In the genomic region with DNA sequence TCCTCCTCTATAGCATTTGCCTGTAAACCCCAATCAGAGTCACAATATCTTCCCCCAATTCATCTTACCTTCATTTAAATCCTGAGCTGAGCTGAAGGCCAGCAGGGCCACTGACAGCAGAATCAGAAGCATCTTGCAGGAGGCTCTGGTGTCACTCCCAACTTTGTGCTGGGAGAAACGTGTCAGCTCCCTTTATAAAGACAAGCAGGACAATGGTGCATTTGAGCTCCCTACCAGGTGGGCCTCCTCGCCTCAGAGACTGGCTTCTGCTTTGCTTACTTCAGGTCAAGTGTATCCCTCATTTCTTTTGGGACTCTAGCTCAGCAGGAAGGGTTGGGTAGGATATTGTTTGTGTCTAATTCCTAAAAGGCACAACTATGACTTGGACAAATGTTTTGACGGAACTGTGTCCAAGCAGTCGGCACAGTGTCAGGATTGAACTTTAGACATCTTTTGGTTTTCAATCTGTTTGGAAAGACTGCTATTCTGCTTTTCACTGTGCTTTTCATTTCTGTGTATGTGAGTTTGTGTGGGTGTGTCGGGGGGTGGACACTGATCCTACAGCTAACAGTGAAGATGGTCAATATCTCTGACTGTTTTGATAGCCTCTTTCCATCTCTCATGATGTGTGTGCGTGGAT, we compare ENCODE assay signal across 10 cellular contexts. TPM values are rescaled to one million over a fixed set of nuclear protein-coding genes. Genes with fewer than 3 reads are reported as not detected.
A peak's percentile ranks its signal among the peaks of the same experiment; 100 is the strongest.
DNase-seq lines count a peak whose midpoint lies in the region; ATAC-seq, FAIRE-seq and TF ChIP-seq lines count a peak whose summit lies in the region.
"Had no signal": no experiment of that assay in that cellular context is flagged by ENCODE, and none has a peak within 500 bp of the region (broad histone marks: within the 10 kb centered on the region; RNA-seq: fewer than 3 reads in every experiment).

A gene (minus strand): TSS at position 170 of the 640 bp plus-strand sequence. CDS start 38 bp downstream, at position 132.

- H3K4me3 ChIP-seq in hepatocyte (no peak within 1 kb of the TSS), sigmoid colon (no peak within 1 kb of the TSS)

- H3K9me3 ChIP-seq in T-helper 17 cell (ENCODE audit: control insufficient read depth, low read length, poor library complexity, severe bottlenecking), result no peaks in the 10 kb centered on the region
- no peaks in the 10 kb centered on the region for H3K9me3 ChIP-seq in hepatocyte (ENCODE audit: low read depth)
- no peaks in the 10 kb centered on the region for H3K9me3 ChIP-seq in sigmoid colon

- ATAC-seq in T-helper 17 cell, result no peak
- no peak for ATAC-seq in HG03439 (IDR thresholded peaks at IDR 0.05; ENCODE audit: unreplicated experiment)
- ATAC-seq: effector memory CD8-positive, alpha-beta T cell had no signal

- TF ChIP-seq POLR2A in GM12891 (IDR thresholded peaks at IDR 0.05; ENCODE audit: low read depth, low read length) (no peak), sigmoid colon (IDR thresholded peaks at IDR 0.05) (no peak)

- H3K27me3 Mint-ChIP-seq in T-helper 17 cell, result no peaks in the 10 kb centered on the region
- H3K27me3 Mint-ChIP-seq: CD8-positive, alpha-beta memory T cell; effector memory CD8-positive, alpha-beta T cell had no signal

- peaks cover 2% of the 10 kb centered on the region for H3K36me3 Mint-ChIP-seq in T-helper 17 cell (ENCODE audit: low read depth)

- H2AFZ ChIP-seq in hepatocyte, result no peak within 1 kb of the TSS

- no peaks in the 10 kb centered on the region for H4K20me1 ChIP-seq in hepatocyte (ENCODE audit: insufficient read depth, poor library complexity, severe bottlenecking)

- no peaks in the 10 kb centered on the region for H3K79me2 ChIP-seq in hepatocyte

- H3K27ac Mint-ChIP-seq in T-helper 17 cell, result no peak within 1 kb of the TSS

- TF ChIP-seq CTCF in hepatocyte (IDR thresholded peaks at IDR 0.05; ENCODE audit: poor library complexity) (no peak), sigmoid colon (IDR thresholded peaks at IDR 0.05) (no peak)

- no peak within 1 kb of the TSS for H3K4me2 ChIP-seq in hepatocyte

- H3K4me1 ChIP-seq in hepatocyte (ENCODE audit: insufficient read depth), result no peaks in the 10 kb centered on the region
- H3K4me1 ChIP-seq in sigmoid colon, result no peaks in the 10 kb centered on the region

- H3K27ac ChIP-seq in hepatocyte (no peak within 1 kb of the TSS), sigmoid colon (no peak within 1 kb of the TSS)

- peak; percentile 9 for FAIRE-seq in GM12891 (lab: Jason Lieb, UNC)

- H3K9me2 ChIP-seq in hepatocyte (replicated peaks; ENCODE audit: insufficient read depth), result no peaks in the 10 kb centered on the region

- intact Hi-C loops in sigmoid colon (cut with DNase I), result no loop called here

- H3K27me3 ChIP-seq in hepatocyte (no peaks in the 10 kb centered on the region), sigmoid colon (no peaks in the 10 kb centered on the region)

- no peak for TF ChIP-seq EP300 in sigmoid colon (IDR thresholded peaks at IDR 0.05)

- no peaks in the 10 kb centered on the region for H3K36me3 ChIP-seq in hepatocyte (replicated peaks; ENCODE audit: insufficient read depth, low read depth)
- peaks cover 0 to 12% (median 0%) of the 10 kb centered on the region in 4 donors for H3K36me3 ChIP-seq in sigmoid colon

- DNase-seq in GM12891 (ENCODE audit: insufficient read length, low spot score), result no peak
- DNase-seq in T-helper 17 cell, result no peak
- no peak for DNase-seq in hepatocyte (ENCODE audit: low spot score)
- no peak for DNase-seq in sigmoid colon
- no peak for DNase-seq in HPDE6-E6E7 (ENCODE audit: extremely low spot score)
- no peak for DNase-seq in hepatic stellate cell (ENCODE audit: low spot score)
- DNase-seq: CD8-positive, alpha-beta memory T cell; effector memory CD8-positive, alpha-beta T cell; NCI-H2081 treated with DMSO at 0.1 percent for 48 hours had no signal

- 90% methylated on average over 6 of the region's 6 CpGs for WGBS in hepatocyte (ENCODE audit: low lambda C conversion rate, missing lambda C conversion rate)
- WGBS in sigmoid colon, 2 donors, result 96 to 97% methylated on average over 6 of the region's 6 CpGs

- no peak within 1 kb of the TSS for H3K4me3 Mint-ChIP-seq in T-helper 17 cell
- H3K4me3 Mint-ChIP-seq: CD8-positive, alpha-beta memory T cell; effector memory CD8-positive, alpha-beta T cell had no signal

- H3K4me1 Mint-ChIP-seq in T-helper 17 cell, result peaks cover 11% of the 10 kb centered on the region

TF ChIP-seq in GM12891, 5 proteins besides CTCF, POLR2A, EP300 and RAD21:
- no peak for TF ChIP-seq TAF1 (IDR thresholded peaks at IDR 0.05; ENCODE audit: low read depth, low read length)
- TF ChIP-seq SPI1 (IDR thresholded peaks at IDR 0.05; ENCODE audit: low read depth, low read length), result no peak
- TF ChIP-seq POLR2AphosphoS5 (IDR thresholded peaks at IDR 0.05; ENCODE audit: low read depth, low read length), result no peak
- TF ChIP-seq POU2F2 (IDR thresholded peaks at IDR 0.05; ENCODE audit: low read depth, low read length), result no peak
- TF ChIP-seq PAX5 (IDR thresholded peaks at IDR 0.05; ENCODE audit: insufficient read depth, low read length, severe bottlenecking), result no peak

RNA-seq across cellular contexts. Expression of the gene that starts here (rescaled TPM):
- polyA plus RNA-seq in GM12891 (2012; ENCODE audit: low read depth, missing spikeins), result 1.3 TPM
- total RNA-seq in T-helper 17 cell (10 to 100 TPM; 29.6 to 33.6 TPM), hepatocyte (17.5 and 19.0 TPM in 2 replicates), sigmoid colon (10 to 100 TPM; 20.9 to 53.9 (median 25.1) TPM)
- polyA plus RNA-seq in hepatocyte (12.3 and 25.4 TPM in 2 replicates), sigmoid colon (1 to 10 TPM in 2 of 3 donors, not detected in 1; 2.1 to 2.6 TPM)
